Comparison of ENCODE assay signal across 22 cellular contexts in genomic region chr2:545711-546650, GRCh38.
DNase-seq lines count a peak whose midpoint lies in the region; ATAC-seq and TF ChIP-seq lines count a peak whose summit lies in the region.
"Had no signal": no experiment of that assay in that cellular context is flagged by ENCODE, and none has a peak within 500 bp of the region (broad histone marks: within the 10 kb centered on the region; RNA-seq: fewer than 3 reads in every experiment).

No MANE protein-coding gene starts in this region.

- no peak overlapping the region for H3K4me3 Mint-ChIP-seq in activated T-helper 2 cell treated with anti-CD3 and anti-CD28 coated beads, Interferon-gamma antibody, Interleukin-2, Interleukin-4, amounts not matched to agents 10 μg/mL and 5 μg/mL and 100 μg/mL, durations not matched to agents 14 hours and 24 hours and 36 hours (ENCODE audit: low read depth)
- H3K4me3 Mint-ChIP-seq: CD4-positive, CD25-positive, alpha-beta regulatory T cell; HFFc6 had no signal

- H2AFZ ChIP-seq in DND-41 (ENCODE audit: low read depth, low read length), result no peak overlapping the region

- no peaks in the 10 kb centered on the region for H3K4me1 Mint-ChIP-seq in activated T-helper 2 cell treated with anti-CD3 and anti-CD28 coated beads, Interferon-gamma antibody, Interleukin-2, Interleukin-4, amounts not matched to agents 10 μg/mL and 5 μg/mL and 100 μg/mL, durations not matched to agents 14 hours and 24 hours and 36 hours (ENCODE audit: low read depth)
- H3K4me1 Mint-ChIP-seq: CD4-positive, CD25-positive, alpha-beta regulatory T cell had no signal

- H3K4me3 ChIP-seq in DND-41 (ENCODE audit: low read depth in 1 of 2, low read length in 2 of 2), result no peak overlapping the region
- no peak overlapping the region for H3K4me3 ChIP-seq in prostate gland

- no peaks in the 10 kb centered on the region for H3K9me3 Mint-ChIP-seq in activated T-helper 2 cell treated with anti-CD3 and anti-CD28 coated beads, Interferon-gamma antibody, Interleukin-2, Interleukin-4, amounts not matched to agents 10 μg/mL and 5 μg/mL and 100 μg/mL, durations not matched to agents 14 hours and 24 hours and 36 hours
- H3K9me3 Mint-ChIP-seq: CD4-positive, CD25-positive, alpha-beta regulatory T cell had no signal

- TF ChIP-seq CTCF in DND-41 (IDR thresholded peaks at IDR 0.05; ENCODE audit: borderline replicate concordance, extremely low read depth, low read length, poor library complexity, severe bottlenecking) (no peak), prostate gland (IDR thresholded peaks at IDR 0.05) (no peak)

- H3K27me3 ChIP-seq in DND-41 (ENCODE audit: insufficient read depth, low read length, poor library complexity) (no peaks in the 10 kb centered on the region), prostate gland (replicated peaks; ENCODE audit: insufficient read depth) (no peaks in the 10 kb centered on the region)

- H3K9me3 ChIP-seq in DND-41 (ENCODE audit: insufficient read depth, low read length, severe bottlenecking) (no peaks in the 10 kb centered on the region), prostate gland (no peaks in the 10 kb centered on the region)

- 57% methylated on average over 24 of the region's 24 CpGs for WGBS in prostate gland

- no peak overlapping the region for H3K27ac Mint-ChIP-seq in activated T-helper 2 cell treated with anti-CD3 and anti-CD28 coated beads, Interferon-gamma antibody, Interleukin-2, Interleukin-4, amounts not matched to agents 10 μg/mL and 5 μg/mL and 100 μg/mL, durations not matched to agents 14 hours and 24 hours and 36 hours
- H3K27ac Mint-ChIP-seq: CD4-positive, CD25-positive, alpha-beta regulatory T cell; HFFc6 had no signal

- no peaks in the 10 kb centered on the region for H4K20me1 ChIP-seq in DND-41 (ENCODE audit: insufficient read depth, low read length)

- no peak for TF ChIP-seq POLR2A in prostate gland (IDR thresholded peaks at IDR 0.05)

- intact Hi-C loops in prostate gland (cut with DNase I), result no loop called here
- intact Hi-C loops in activated T-helper 2 cell treated with anti-CD3 and anti-CD28 coated beads, Interferon-gamma antibody, Interleukin-2, Interleukin-4, amounts not matched to agents 10 μg/mL and 5 μg/mL and 100 μg/mL, durations not matched to agents 14 hours and 24 hours and 36 hours (cut with micrococcal nuclease), result no loop called here

- H3K4me2 ChIP-seq in DND-41 (ENCODE audit: insufficient read depth, low read length), result no peak overlapping the region

- H3K27me3 Mint-ChIP-seq in activated T-helper 2 cell treated with anti-CD3 and anti-CD28 coated beads, Interferon-gamma antibody, Interleukin-2, Interleukin-4, amounts not matched to agents 10 μg/mL and 5 μg/mL and 100 μg/mL, durations not matched to agents 14 hours and 24 hours and 36 hours (ENCODE audit: low read depth), result peaks cover 13% of the 10 kb centered on the region

- H3K36me3 ChIP-seq in DND-41 (ENCODE audit: insufficient read depth, low read length) (no peaks in the 10 kb centered on the region), prostate gland (no peaks in the 10 kb centered on the region)

- peak; percentile 42; the same call in 2 of the 3 replicates for ATAC-seq in DND-41 (ENCODE audit: insufficient read depth, low read depth)

- H3K9ac ChIP-seq in DND-41 (ENCODE audit: low read depth, low read length), result no peak overlapping the region

- DNase-seq in DMS79 treated with DMSO at 0.1 percent for 48 hours (lab: John Stamatoyannopoulos, UW), result peak; percentile 26
- DNase-seq in DMS79 (lab: John Stamatoyannopoulos, UW), result no peak
- peak; percentile 14 for DNase-seq in DND-41
- peak; percentile 40 for DNase-seq in islet precursor cell
- peak; percentile 35 for DNase-seq in prostate gland (ENCODE audit: low spot score)
- no peak for DNase-seq in activated T-helper 2 cell treated with anti-CD3 and anti-CD28 coated beads, Interferon-gamma antibody, Interleukin-2, Interleukin-4, amounts not matched to agents 10 μg/mL and 5 μg/mL and 100 μg/mL, durations not matched to agents 14 hours and 24 hours and 36 hours (ENCODE audit: low spot score)
- DNase-seq in NCI-H748 treated with DMSO at 0.1 percent for 48 hours (lab: John Stamatoyannopoulos, UW), result no peak
- DNase-seq in HCEC 1CT, result no peak
- DNase-seq: CD4-positive, CD25-positive, alpha-beta regulatory T cell; COR-L47; DMS 273 treated with DMSO at 0.1 percent for 48 hours; EL; HFFc6; KBM-7; NCI-H1105; NCI-H2081; NCI-H2171 treated with DMSO at 0.1 percent for 48 hours; NCI-H446; NCI-H526 treated with DMSO at 0.1 percent for 48 hours; NK-92 treated with Interleukin-12 subunit alpha and Interleukin-12 subunit beta, amount 100 ng/mL, for 24 hours; Right ventricle myocardium superior had no signal

- no peaks in the 10 kb centered on the region for H3K79me2 ChIP-seq in DND-41 (ENCODE audit: insufficient read depth, low read length)

- H3K27ac ChIP-seq in DND-41 (ENCODE audit: low read length) (no peak overlapping the region), prostate gland (no peak overlapping the region)
- H3K27ac ChIP-seq: 22Rv1 had no signal

- H3K4me1 ChIP-seq in DND-41 (ENCODE audit: insufficient read depth, low read length) (no peaks in the 10 kb centered on the region), prostate gland (replicated peaks) (no peaks in the 10 kb centered on the region)

- H3K36me3 Mint-ChIP-seq in activated T-helper 2 cell treated with anti-CD3 and anti-CD28 coated beads, Interferon-gamma antibody, Interleukin-2, Interleukin-4, amounts not matched to agents 10 μg/mL and 5 μg/mL and 100 μg/mL, durations not matched to agents 14 hours and 24 hours and 36 hours (ENCODE audit: low read depth), result no peaks in the 10 kb centered on the region
- H3K36me3 Mint-ChIP-seq: CD4-positive, CD25-positive, alpha-beta regulatory T cell had no signal

Comparison
In these comparisons a context has a peak if more than half of its experiments do, and no peak if none do; other contexts are left out.
1. DNase-seq: peak in DMS79 treated with DMSO at 0.1 percent for 48 hours (single experiment), DND-41 (single experiment), islet precursor cell (single experiment) and prostate gland (single experiment); none in DMS79 (single experiment), activated T-helper 2 cell treated with anti-CD3 and anti-CD28 coated beads, Interferon-gamma antibody, Interleukin-2, Interleukin-4, amounts not matched to agents 10 μg/mL and 5 μg/mL and 100 μg/mL, durations not matched to agents 14 hours and 24 hours and 36 hours (single experiment), NCI-H748 treated with DMSO at 0.1 percent for 48 hours (single experiment) and HCEC 1CT (single experiment).